Comparison of ENCODE assay signal across 1 cellular context in genomic region chr12:57550628-57551549, GRCh38.
TF ChIP-seq lines count a peak whose summit lies in the region.

No MANE protein-coding gene starts in this region.

TF ChIP-seq in H1, 55 proteins besides CTCF, POLR2A, EP300 and RAD21:
- TF ChIP-seq SRF (IDR thresholded peaks at IDR 0.05; ENCODE audit: low read depth, low read length) (no peak), FOSL1 (IDR thresholded peaks at IDR 0.05; ENCODE audit: insufficient read depth, low read depth, low read length) (no peak)
